17 cellular contexts compared by ENCODE assay signal in the genomic region with DNA sequence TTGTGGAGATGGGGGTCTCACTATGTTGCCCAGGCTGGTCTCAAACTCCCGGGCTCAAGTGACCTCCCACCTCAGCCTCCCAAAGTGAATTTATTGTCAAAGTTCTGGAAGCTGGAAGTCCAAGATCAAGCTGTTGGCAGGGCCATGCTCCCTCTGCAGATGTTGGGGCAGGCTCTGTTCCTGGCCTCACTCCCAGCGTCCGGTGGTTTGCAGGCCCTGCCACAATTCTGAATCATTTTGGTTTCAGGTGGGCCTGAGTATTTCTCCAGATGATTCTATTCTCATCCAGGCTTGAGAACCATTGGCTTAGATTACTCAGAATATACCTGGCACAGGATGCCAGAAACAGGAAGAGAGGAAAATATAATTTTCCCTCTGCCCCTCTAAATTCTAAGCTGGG.
"Had no signal": no experiment of that assay in that cellular context is flagged by ENCODE, and none has a peak within 500 bp of the region (broad histone marks: within the 10 kb centered on the region; RNA-seq: fewer than 3 reads in every experiment).

No MANE protein-coding gene starts in this region.

- H3K36me3 Mint-ChIP-seq: memory B cell; natural killer cell treated with Interleukin-12 subunit alpha and Interleukin-12 subunit beta and Interleukin-15 and Interleukin-18, amount 100 ng/mL, for 72 hours; stimulated activated naive B cell treated with anti-CD40 and anti-IgM and Interleukin-4, amounts not matched to agents 10 μg/mL and 1 μg/mL and 100 μg/mL, for 72 hours had no signal

- H3K4me3 Mint-ChIP-seq: activated T-helper 17 cell treated with anti-CD3 and anti-CD28 coated beads, Interleukin-2, amount 50 U/mL, for 72 hours; endodermal cell; memory B cell; natural killer cell treated with Interleukin-12 subunit alpha and Interleukin-12 subunit beta and Interleukin-15 and Interleukin-18, amount 100 ng/mL, for 72 hours; stimulated activated naive B cell treated with anti-CD40 and anti-IgM and Interleukin-4, amounts not matched to agents 10 μg/mL and 1 μg/mL and 100 μg/mL, for 72 hours had no signal

- H3K27ac Mint-ChIP-seq: activated T-helper 17 cell treated with anti-CD3 and anti-CD28 coated beads, Interleukin-2, amount 50 U/mL, for 72 hours; endodermal cell; memory B cell; natural killer cell treated with Interleukin-12 subunit alpha and Interleukin-12 subunit beta and Interleukin-15 and Interleukin-18, amount 100 ng/mL, for 72 hours; stimulated activated naive B cell treated with anti-CD40 and anti-IgM and Interleukin-4, amounts not matched to agents 10 μg/mL and 1 μg/mL and 100 μg/mL, for 72 hours had no signal

- H3K27me3 Mint-ChIP-seq: activated T-helper 17 cell treated with anti-CD3 and anti-CD28 coated beads, Interleukin-2, amount 50 U/mL, for 72 hours; memory B cell; natural killer cell treated with Interleukin-12 subunit alpha and Interleukin-12 subunit beta and Interleukin-15 and Interleukin-18, amount 100 ng/mL, for 72 hours; stimulated activated naive B cell treated with anti-CD40 and anti-IgM and Interleukin-4, amounts not matched to agents 10 μg/mL and 1 μg/mL and 100 μg/mL, for 72 hours had no signal

- H3K9me3 Mint-ChIP-seq: activated T-helper 17 cell treated with anti-CD3 and anti-CD28 coated beads, Interleukin-2, amount 50 U/mL, for 72 hours; endodermal cell had no signal

- DNase-seq: activated CD4-positive, alpha-beta T cell treated with anti-CD3 and anti-CD28 coated beads, Interleukin-2, amount 50 U/mL, for 4 hours; activated CD4-positive, CD25-positive, alpha-beta regulatory T cell treated with anti-CD3 and anti-CD28 coated beads, Interleukin-2, amount 50 U/mL, for 72 hours; activated naive CD4-positive, alpha-beta T cell treated with Interleukin-2 at 50 U/mL for 16 hours; activated T-cell treated with anti-CD3 and anti-CD28 coated beads for 4 hours; aorta; dorsolateral prefrontal cortex; endodermal cell; left lung; posterior cingulate gyrus; stimulated activated CD4-positive, alpha-beta T cell treated with anti-CD3 and anti-CD28 coated beads, Interleukin-15, amount 100 ng/mL, for 24 hours; stimulated activated CD4-positive, alpha-beta T cell treated with anti-CD3 and anti-CD28 coated beads, Interleukin-4, amount 100 ng/mL, for 1 hour; stimulated activated naive B cell treated with anti-CD40 and anti-IgM and Interleukin-4, amounts not matched to agents 10 μg/mL and 1 μg/mL and 100 μg/mL, for 72 hours; T-helper 9 cell; tibial artery had no signal

- H3K4me1 Mint-ChIP-seq: activated T-helper 17 cell treated with anti-CD3 and anti-CD28 coated beads, Interleukin-2, amount 50 U/mL, for 72 hours; endodermal cell; memory B cell; stimulated activated naive B cell treated with anti-CD40 and anti-IgM and Interleukin-4, amounts not matched to agents 10 μg/mL and 1 μg/mL and 100 μg/mL, for 72 hours had no signal
